In genomic region chr1:226436855-226437491, GRCh38 we compare ENCODE assay signal across 13 cellular contexts. TPM values are rescaled to one million over a fixed set of nuclear protein-coding genes. Genes with fewer than 3 reads are reported as not detected.
DNase-seq lines count a peak whose midpoint lies in the region; ATAC-seq and TF ChIP-seq lines count a peak whose summit lies in the region.
"Had no signal": no experiment of that assay in that cellular context is flagged by ENCODE, and none has a peak within 500 bp of the region (broad histone marks: within the 10 kb centered on the region; RNA-seq: fewer than 3 reads in every experiment).

No MANE protein-coding gene starts in this region.

- POLR2A ChIA-PET in OCI-LY7 (lab: Charles Lee), result interaction anchor here (0.6 to 2.9 kb wide), 16 partner anchors 8 to 327 kb away, joined by 3 to 25 read pairs (median 4); partner anchors contain the start of gene PARP1
- POLR2A ChIA-PET in activated CD8-positive, alpha-beta T cell treated with anti-CD3 and anti-CD28 coated beads for 36 hours (lab: Charles Lee), result interaction anchor here (0.7 to 1.5 kb wide), 3 partner anchors 24 to 437 kb away, joined by 3 to 4 read pairs (median 3); partner anchors contain the start of genes PARP1 and SDE2

- H3K4me1 Mint-ChIP-seq in neural progenitor cell, result no peaks in the 10 kb centered on the region
- no peaks in the 10 kb centered on the region for H3K4me1 Mint-ChIP-seq in activated T-helper 2 cell treated with anti-CD3 and anti-CD28 coated beads, Interferon-gamma antibody, Interleukin-2, Interleukin-4, amounts not matched to agents 10 μg/mL and 5 μg/mL and 100 μg/mL, durations not matched to agents 14 hours and 24 hours and 36 hours (ENCODE audit: low read depth)
- H3K4me1 Mint-ChIP-seq in activated CD8-positive, alpha-beta T cell treated with anti-CD3 and anti-CD28 coated beads for 36 hours (ENCODE audit: low read depth), result no peaks in the 10 kb centered on the region

- intact Hi-C loops in OCI-LY7 (cut with micrococcal nuclease; ENCODE audit: unreplicated experiment), result loop anchor here (1.0 to 2.0 kb wide), 3 partner anchors 8 to 28 kb away; partner anchors contain the start of gene PARP1
- intact Hi-C loops in activated T-helper 2 cell treated with anti-CD3 and anti-CD28 coated beads, Interferon-gamma antibody, Interleukin-2, Interleukin-4, amounts not matched to agents 10 μg/mL and 5 μg/mL and 100 μg/mL, durations not matched to agents 14 hours and 24 hours and 36 hours (cut with micrococcal nuclease), result no loop called here
- intact Hi-C loops in activated CD8-positive, alpha-beta T cell treated with anti-CD3 and anti-CD28 coated beads for 36 hours (cut with micrococcal nuclease), result no loop called here

- H3K9me3 ChIP-seq in OCI-LY7 (ENCODE audit: low read length) (peaks cover 20% of the 10 kb centered on the region; the same call in 1 of the 2 replicates), neural progenitor cell (ENCODE audit: low read depth) (no peaks in the 10 kb centered on the region)

- no peaks in the 10 kb centered on the region for H3K27me3 ChIP-seq in neural progenitor cell

- DNase-seq in GM12865 (ENCODE audit: low read depth), result peak; percentile 25
- peak; percentile 1 for DNase-seq in NCI-H1417 treated with DMSO at 0.1 percent for 48 hours (lab: John Stamatoyannopoulos, UW)
- DNase-seq in OCI-LY7 (ENCODE audit: low spot score), result peak; percentile 99
- DNase-seq in neural progenitor cell (ENCODE audit: low spot score), result no peak
- DNase-seq in activated T-helper 2 cell treated with anti-CD3 and anti-CD28 coated beads, Interferon-gamma antibody, Interleukin-2, Interleukin-4, amounts not matched to agents 10 μg/mL and 5 μg/mL and 100 μg/mL, durations not matched to agents 14 hours and 24 hours and 36 hours (ENCODE audit: low spot score), result no peak
- DNase-seq in glomerular visceral epithelial cell (ENCODE audit: extremely low spot score), result no peak
- DNase-seq in activated CD8-positive, alpha-beta T cell treated with anti-CD3 and anti-CD28 coated beads for 36 hours, result no peak
- DNase-seq: activated naive CD4-positive, alpha-beta T cell; CD8-positive, alpha-beta T cell; kidney had no signal

- H3K9ac ChIP-seq in neural progenitor cell, result no peak overlapping the region
- H3K9ac ChIP-seq: KMS-11 had no signal

- H3K27me3 Mint-ChIP-seq in neural progenitor cell (ENCODE audit: insufficient read depth, low read depth), result peaks cover 6% of the 10 kb centered on the region
- peaks cover 26% of the 10 kb centered on the region for H3K27me3 Mint-ChIP-seq in activated T-helper 2 cell treated with anti-CD3 and anti-CD28 coated beads, Interferon-gamma antibody, Interleukin-2, Interleukin-4, amounts not matched to agents 10 μg/mL and 5 μg/mL and 100 μg/mL, durations not matched to agents 14 hours and 24 hours and 36 hours (ENCODE audit: low read depth)
- H3K27me3 Mint-ChIP-seq in activated CD8-positive, alpha-beta T cell treated with anti-CD3 and anti-CD28 coated beads for 36 hours, result no peaks in the 10 kb centered on the region

- H3K36me3 ChIP-seq in OCI-LY7 (ENCODE audit: insufficient read depth, low read length) (no peaks in the 10 kb centered on the region; the same call in 1 of the 2 replicates), neural progenitor cell (no peaks in the 10 kb centered on the region)

- H3K79me2 ChIP-seq in OCI-LY7 (ENCODE audit: insufficient read depth, low read depth, low read length) (no peaks in the 10 kb centered on the region), neural progenitor cell (ENCODE audit: low read depth) (no peaks in the 10 kb centered on the region)

- H3K4me2 ChIP-seq in OCI-LY7 (ENCODE audit: low read length) (peak overlapping the region; percentile 78), neural progenitor cell (no peak overlapping the region)
- H3K4me2 ChIP-seq: KMS-11 had no signal

- no peaks in the 10 kb centered on the region for H3K36me3 Mint-ChIP-seq in neural progenitor cell
- no peaks in the 10 kb centered on the region for H3K36me3 Mint-ChIP-seq in activated T-helper 2 cell treated with anti-CD3 and anti-CD28 coated beads, Interferon-gamma antibody, Interleukin-2, Interleukin-4, amounts not matched to agents 10 μg/mL and 5 μg/mL and 100 μg/mL, durations not matched to agents 14 hours and 24 hours and 36 hours (ENCODE audit: low read depth)
- H3K36me3 Mint-ChIP-seq in activated CD8-positive, alpha-beta T cell treated with anti-CD3 and anti-CD28 coated beads for 36 hours (ENCODE audit: low read depth), result no peaks in the 10 kb centered on the region
- H3K36me3 Mint-ChIP-seq: CD8-positive, alpha-beta T cell had no signal

- H3K27ac ChIP-seq in OCI-LY7 (ENCODE audit: low read depth, low read length, poor library complexity, severe bottlenecking) (peak overlapping the region; percentile 92), neural progenitor cell (no peak overlapping the region)
- H3K27ac ChIP-seq: KMS-11 had no signal

- H2AFZ ChIP-seq in OCI-LY7 (ENCODE audit: low read length) (peak overlapping the region; percentile 32; the same call in 1 of the 2 replicates), neural progenitor cell (replicated peaks) (peak overlapping the region; percentile 42)

- H3F3A ChIP-seq in neural progenitor cell (ENCODE audit: low read depth), result no peaks in the 10 kb centered on the region

- no peak for TF ChIP-seq CTCF in GM12865 (IDR thresholded peaks at IDR 0.05; ENCODE audit: insufficient read depth, low read depth, low read length, missing control alignments)
- no peak; the same call in 1 of the 2 replicates for TF ChIP-seq CTCF in OCI-LY7 (conservative IDR thresholded peaks at IDR 0.05; ENCODE audit: low read length)
- no peak for TF ChIP-seq CTCF in neural progenitor cell (IDR thresholded peaks at IDR 0.05)
- TF ChIP-seq CTCF in activated CD8-positive, alpha-beta T cell treated with anti-CD3 and anti-CD28 coated beads for 36 hours (IDR thresholded peaks at IDR 0.05), result no peak

- peaks cover 77% of the 10 kb centered on the region for H3K4me1 ChIP-seq in OCI-LY7 (ENCODE audit: insufficient read depth, low read length, poor library complexity, severe bottlenecking)
- H3K4me1 ChIP-seq in neural progenitor cell, result no peaks in the 10 kb centered on the region

- no peak for ATAC-seq in GM18861 (IDR thresholded peaks at IDR 0.05; ENCODE audit: unreplicated experiment)
- ATAC-seq in activated CD8-positive, alpha-beta T cell treated with anti-CD3 and anti-CD28 coated beads for 36 hours, result no peak
- ATAC-seq: CD8-positive, alpha-beta T cell; Right ventricle myocardium inferior had no signal

- no peak overlapping the region for H3K27ac Mint-ChIP-seq in neural progenitor cell
- no peak overlapping the region for H3K27ac Mint-ChIP-seq in activated T-helper 2 cell treated with anti-CD3 and anti-CD28 coated beads, Interferon-gamma antibody, Interleukin-2, Interleukin-4, amounts not matched to agents 10 μg/mL and 5 μg/mL and 100 μg/mL, durations not matched to agents 14 hours and 24 hours and 36 hours
- no peak overlapping the region for H3K27ac Mint-ChIP-seq in activated CD8-positive, alpha-beta T cell treated with anti-CD3 and anti-CD28 coated beads for 36 hours
- H3K27ac Mint-ChIP-seq: CD8-positive, alpha-beta T cell had no signal

- H3K9me3 Mint-ChIP-seq in neural progenitor cell, result no peaks in the 10 kb centered on the region
- H3K9me3 Mint-ChIP-seq in activated T-helper 2 cell treated with anti-CD3 and anti-CD28 coated beads, Interferon-gamma antibody, Interleukin-2, Interleukin-4, amounts not matched to agents 10 μg/mL and 5 μg/mL and 100 μg/mL, durations not matched to agents 14 hours and 24 hours and 36 hours, result no peaks in the 10 kb centered on the region
- H3K9me3 Mint-ChIP-seq in activated CD8-positive, alpha-beta T cell treated with anti-CD3 and anti-CD28 coated beads for 36 hours, result no peaks in the 10 kb centered on the region
- H3K9me3 Mint-ChIP-seq: CD8-positive, alpha-beta T cell had no signal

- CTCF ChIA-PET in OCI-LY7 (lab: Charles Lee; ENCODE audit: unreplicated experiment), result interaction anchor here (0.6 to 1.1 kb wide), 7 partner anchors 9 to 699 kb away, joined by 3 to 9 read pairs (median 3); partner anchors contain the start of gene PARP1
- CTCF ChIA-PET in activated CD8-positive, alpha-beta T cell treated with anti-CD3 and anti-CD28 coated beads for 36 hours (lab: Charles Lee), result interaction anchor here (1.1 to 4.6 kb wide), 2 partner anchors 29 to 76 kb away, joined by 3 to 20 read pairs; partner anchors contain the start of gene PARP1

- H4K20me1 ChIP-seq in OCI-LY7 (ENCODE audit: insufficient read depth, low read length) (no peaks in the 10 kb centered on the region), neural progenitor cell (ENCODE audit: low read depth) (no peaks in the 10 kb centered on the region)

- H3K4me3 Mint-ChIP-seq in neural progenitor cell, result no peak overlapping the region
- no peak overlapping the region for H3K4me3 Mint-ChIP-seq in activated T-helper 2 cell treated with anti-CD3 and anti-CD28 coated beads, Interferon-gamma antibody, Interleukin-2, Interleukin-4, amounts not matched to agents 10 μg/mL and 5 μg/mL and 100 μg/mL, durations not matched to agents 14 hours and 24 hours and 36 hours (ENCODE audit: low read depth)
- no peak overlapping the region for H3K4me3 Mint-ChIP-seq in activated CD8-positive, alpha-beta T cell treated with anti-CD3 and anti-CD28 coated beads for 36 hours
- H3K4me3 Mint-ChIP-seq: CD8-positive, alpha-beta T cell had no signal

- BruUV-seq in OCI-LY7 (replicated peaks; lab: Mats Ljungman, UMichigan), result no TSS peak

- H3K4me3 ChIP-seq in GM12865 (ENCODE audit: low read depth, low read length) (no peak overlapping the region), OCI-LY7 (ENCODE audit: low read depth, low read length, poor library complexity, severe bottlenecking) (peak overlapping the region; percentile 54), neural progenitor cell (no peak overlapping the region)

- H3K9me2 ChIP-seq in OCI-LY7 (ENCODE audit: insufficient read depth, low read length), result no peaks in the 10 kb centered on the region

RNA-seq across cellular contexts. Expression of gene PARP1, which starts 29.1 kb away (rescaled TPM):
- 532 and 610 TPM in 2 replicates for total RNA-seq in OCI-LY7 (2014; rRNA removed; shearing (Covaris generic))
- total RNA-seq in OCI-LY7 (2022) (558 and 594 TPM in 2 replicates), neural progenitor cell (ENCODE audit: low replicate concordance) (237 and 345 TPM in 2 replicates)
- total RNA-seq in activated T-helper 2 cell treated with anti-CD3 and anti-CD28 coated beads, Interferon-gamma antibody, Interleukin-2, Interleukin-4, amounts not matched to agents 10 μg/mL and 5 μg/mL and 100 μg/mL, durations not matched to agents 14 hours and 24 hours and 36 hours, result 194 and 197 TPM in 2 replicates
- total RNA-seq in activated CD8-positive, alpha-beta T cell treated with anti-CD3 and anti-CD28 coated beads for 36 hours, result 100 to 1,000 TPM; 203 to 206 TPM

Comparison
In these comparisons a context has a peak if more than half of its experiments do, and no peak if none do; other contexts are left out.
1. DNase-seq: peak in GM12865 (single experiment), NCI-H1417 treated with DMSO at 0.1 percent for 48 hours (single experiment) and OCI-LY7 (single experiment); none in neural progenitor cell (single experiment), activated T-helper 2 cell treated with anti-CD3 and anti-CD28 coated beads, Interferon-gamma antibody, Interleukin-2, Interleukin-4, amounts not matched to agents 10 μg/mL and 5 μg/mL and 100 μg/mL, durations not matched to agents 14 hours and 24 hours and 36 hours (single experiment), glomerular visceral epithelial cell (single experiment) and activated CD8-positive, alpha-beta T cell treated with anti-CD3 and anti-CD28 coated beads for 36 hours (single experiment).